In the genomic region with DNA sequence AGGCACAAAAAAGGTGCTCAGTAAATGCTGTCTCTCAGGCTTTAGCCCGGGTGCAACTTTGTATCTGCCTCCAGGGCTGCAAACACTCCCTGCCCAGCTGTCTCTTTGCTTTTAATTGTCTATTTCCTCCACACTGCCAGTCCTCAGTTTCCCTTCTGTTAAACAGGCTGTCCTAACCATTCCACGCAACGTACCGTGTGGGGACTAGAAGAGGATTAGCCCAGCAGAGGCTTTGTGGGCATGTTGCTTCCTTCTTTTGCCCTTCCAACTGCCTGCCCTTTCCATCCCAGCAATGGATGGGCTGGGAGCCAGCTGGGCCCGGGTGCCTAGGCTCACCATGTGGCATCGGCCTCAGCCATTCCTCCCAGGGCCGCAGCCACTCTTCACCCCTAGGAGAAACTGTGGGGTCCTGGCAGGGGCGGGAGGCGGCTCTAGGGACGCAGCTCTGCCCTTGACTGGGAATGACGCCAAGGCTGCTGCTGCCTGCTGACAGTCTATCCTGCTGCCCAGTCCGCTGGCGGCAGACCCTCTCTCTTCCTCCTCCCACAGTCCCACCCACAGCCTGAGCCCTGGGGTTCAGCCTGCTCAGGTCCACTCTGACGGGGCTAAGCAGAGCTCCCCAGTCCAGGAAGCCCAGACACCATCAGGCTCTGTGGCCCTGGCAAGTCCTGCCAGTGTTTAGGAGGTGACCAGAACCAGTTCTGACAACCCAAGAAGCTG, we compare ENCODE assay signal across 11 cellular contexts. TPM values are rescaled to one million over a fixed set of nuclear protein-coding genes. Genes with fewer than 3 reads are reported as not detected.
A peak's percentile ranks its signal among the peaks of the same experiment; 100 is the strongest.
DNase-seq lines count a peak whose midpoint lies in the region; ATAC-seq, FAIRE-seq and TF ChIP-seq lines count a peak whose summit lies in the region.
"Had no signal": no experiment of that assay in that cellular context is flagged by ENCODE, and none has a peak within 500 bp of the region (broad histone marks: within the 10 kb centered on the region; RNA-seq: fewer than 3 reads in every experiment).

No MANE protein-coding gene starts in this region.

- FAIRE-seq in RCC 7860 (lab: Jason Lieb, UNC) = no peak

- CTCF ChIA-PET in SK-N-SH (lab: Yijun Ruan, JAX) = interaction anchor here (0.9 to 3.4 kb wide), 6 partner anchors 10 to 90 kb away, joined by 3 to 11 read pairs (median 7); no protein-coding TSS in a partner anchor

- POLR2A ChIA-PET in SK-N-SH (lab: Yijun Ruan, JAX) = interaction anchor here (1.1 to 1.3 kb wide), 3 partner anchors 20 to 52 kb away, joined by 3 to 4 read pairs (median 3); no protein-coding TSS in a partner anchor

- peak overlapping the region; percentile 65 for H3K4me3 Mint-ChIP-seq in activated T-cell treated with anti-CD3 and anti-CD28 coated beads, Interleukin-2, amount 50 U/mL, for 24 hours
- no peak overlapping the region for H3K4me3 Mint-ChIP-seq in endodermal cell
- peak overlapping the region; percentile 90 to 93 for H3K4me3 Mint-ChIP-seq in stimulated activated naive B cell treated with anti-CD40 and anti-IgM and Interleukin-4, amounts not matched to agents 10 μg/mL and 1 μg/mL and 100 μg/mL, for 72 hours

- H4K20me1 ChIP-seq in SK-N-SH (ENCODE audit: insufficient read depth) = no peaks in the 10 kb centered on the region

- no peak overlapping the region for H2AFZ ChIP-seq in SK-N-SH (ENCODE audit: low read depth)
- H2AFZ ChIP-seq: parathyroid adenoma had no signal

- TF ChIP-seq RAD21 in SK-N-SH (IDR thresholded peaks at IDR 0.05; ENCODE audit: low read length) = no peak

- no peaks in the 10 kb centered on the region for H3K9me3 Mint-ChIP-seq in activated T-cell treated with anti-CD3 and anti-CD28 coated beads, Interleukin-2, amount 50 U/mL, for 24 hours
- H3K9me3 Mint-ChIP-seq in endodermal cell = no peaks in the 10 kb centered on the region
- no peaks in the 10 kb centered on the region for H3K9me3 Mint-ChIP-seq in stimulated activated naive B cell treated with anti-CD40 and anti-IgM and Interleukin-4, amounts not matched to agents 10 μg/mL and 1 μg/mL and 100 μg/mL, for 72 hours

- no peaks in the 10 kb centered on the region for H3K79me2 ChIP-seq in SK-N-SH (ENCODE audit: insufficient read depth)
- H3K79me2 ChIP-seq: parathyroid adenoma had no signal

- 56% methylated on average over 9 of the region's 14 CpGs for WGBS in SK-N-SH (ENCODE audit: low lambda C conversion rate)
- WGBS in endodermal cell (ENCODE audit: insufficient coverage in 1 of 2, insufficient read length in 1 of 2), 2 experiments = 94 to 96% methylated on average over 11 to 14 of the region's 14 CpGs

- H3K9me3 ChIP-seq in SK-N-SH = no peaks in the 10 kb centered on the region
- H3K9me3 ChIP-seq in endodermal cell (ENCODE audit: control insufficient read depth, low read length) = no peaks in the 10 kb centered on the region

- peaks cover 20% of the 10 kb centered on the region for H3K4me1 Mint-ChIP-seq in activated T-cell treated with anti-CD3 and anti-CD28 coated beads, Interleukin-2, amount 50 U/mL, for 24 hours (ENCODE audit: low read depth)
- H3K4me1 Mint-ChIP-seq in endodermal cell = peaks cover 31% of the 10 kb centered on the region
- H3K4me1 Mint-ChIP-seq in stimulated activated naive B cell treated with anti-CD40 and anti-IgM and Interleukin-4, amounts not matched to agents 10 μg/mL and 1 μg/mL and 100 μg/mL, for 72 hours = peaks cover 25 to 41% of the 10 kb centered on the region in 2 donors

- H3K4me2 ChIP-seq in SK-N-SH = no peak overlapping the region

- no peak for ATAC-seq in stimulated activated naive B cell treated with anti-CD40 and anti-IgM and Interleukin-4, amounts not matched to agents 10 μg/mL and 1 μg/mL and 100 μg/mL, for 72 hours (replicated peaks)

- peak; percentile 30 for DNase-seq in activated T-cell treated with anti-CD3 and anti-CD28 coated beads, Interleukin-2, amount 50 U/mL, for 24 hours
- no peak for DNase-seq in activated T-cell treated with anti-CD3 and anti-CD28 coated beads, Interleukin-2, amount 50 U/mL, for 1 hour
- DNase-seq in SK-N-SH (peak; percentile 79), endodermal cell (peak; percentile 55), RCC 7860 (ENCODE audit: low spot score) (no peak), HCEC 1CT (no peak), NCI-H510A (lab: John Stamatoyannopoulos, UW) (no peak)
- no peak for DNase-seq in stimulated activated naive B cell treated with anti-CD40 and anti-IgM and Interleukin-4, amounts not matched to agents 10 μg/mL and 1 μg/mL and 100 μg/mL, for 72 hours
- DNase-seq: NCI-H2029 had no signal

- H3K36me3 Mint-ChIP-seq in activated T-cell treated with anti-CD3 and anti-CD28 coated beads, Interleukin-2, amount 50 U/mL, for 24 hours (ENCODE audit: low read depth) = no peaks in the 10 kb centered on the region
- H3K36me3 Mint-ChIP-seq in endodermal cell (ENCODE audit: low read depth) = no peaks in the 10 kb centered on the region
- H3K36me3 Mint-ChIP-seq in stimulated activated naive B cell treated with anti-CD40 and anti-IgM and Interleukin-4, amounts not matched to agents 10 μg/mL and 1 μg/mL and 100 μg/mL, for 72 hours = peaks cover 2 to 10% of the 10 kb centered on the region in 2 donors

- H3F3A ChIP-seq in SK-N-SH (replicated peaks; ENCODE audit: insufficient read depth) = no peaks in the 10 kb centered on the region

- H3K4me1 ChIP-seq in SK-N-SH (ENCODE audit: control insufficient read depth in 1 of 2, insufficient read depth in 2 of 2, low read depth in 1 of 2, low read length in 1 of 2) (peaks cover 0 to 37% of the 10 kb centered on the region in 2 experiments; a peak in 1 of 4 replicates), endodermal cell (ENCODE audit: control insufficient read depth, insufficient read depth, low read length) (peaks cover 25% of the 10 kb centered on the region)
- H3K4me1 ChIP-seq: parathyroid adenoma had no signal

- no peaks in the 10 kb centered on the region for H3K27me3 ChIP-seq in SK-N-SH (ENCODE audit: insufficient read depth)
- H3K27me3 ChIP-seq in endodermal cell (ENCODE audit: control insufficient read depth, insufficient read depth, low read length, poor library complexity, severe bottlenecking) = no peaks in the 10 kb centered on the region

- TF ChIP-seq EP300 in SK-N-SH (IDR thresholded peaks at IDR 0.05; ENCODE audit: borderline replicate concordance in 1 of 2, low read depth in 1 of 2, low read length in 1 of 2) = no peak

- H3K27ac ChIP-seq in SK-N-SH (ENCODE audit: low read depth in 2 of 2, low read length in 1 of 2) = peak overlapping the region in 1 of 2 experiments; percentile 48; a peak in 2 of 4 replicates
- no peak overlapping the region for H3K27ac ChIP-seq in endodermal cell (ENCODE audit: low read depth, low read length)
- H3K27ac ChIP-seq: parathyroid adenoma, VCaP had no signal

- peak overlapping the region; percentile 82 for H3K27ac Mint-ChIP-seq in activated T-cell treated with anti-CD3 and anti-CD28 coated beads, Interleukin-2, amount 50 U/mL, for 24 hours
- H3K27ac Mint-ChIP-seq in endodermal cell = peak overlapping the region; percentile 40
- peak overlapping the region; percentile 95 for H3K27ac Mint-ChIP-seq in stimulated activated naive B cell treated with anti-CD40 and anti-IgM and Interleukin-4, amounts not matched to agents 10 μg/mL and 1 μg/mL and 100 μg/mL, for 72 hours

- H3K27me3 Mint-ChIP-seq in activated T-cell treated with anti-CD3 and anti-CD28 coated beads, Interleukin-2, amount 50 U/mL, for 24 hours = no peaks in the 10 kb centered on the region
- H3K27me3 Mint-ChIP-seq in endodermal cell (ENCODE audit: insufficient read depth) = peaks cover 24% of the 10 kb centered on the region
- no peaks in the 10 kb centered on the region for H3K27me3 Mint-ChIP-seq in stimulated activated naive B cell treated with anti-CD40 and anti-IgM and Interleukin-4, amounts not matched to agents 10 μg/mL and 1 μg/mL and 100 μg/mL, for 72 hours

- H3K36me3 ChIP-seq in SK-N-SH (replicated peaks in 1 of 2; ENCODE audit: control insufficient read depth in 1 of 2, insufficient read depth in 2 of 2, low read length in 1 of 2) (no peaks in the 10 kb centered on the region), endodermal cell (ENCODE audit: control insufficient read depth, insufficient read depth, low read length) (no peaks in the 10 kb centered on the region)

- TF ChIP-seq CTCF in SK-N-SH (IDR thresholded peaks at IDR 0.05) = no peak
- TF ChIP-seq CTCF in endodermal cell (conservative IDR thresholded peaks at IDR 0.05) = no peak

- H3K4me3 ChIP-seq in SK-N-SH (ENCODE audit: low read depth in 2 of 2, low read length in 1 of 2) (no peak overlapping the region), endodermal cell (ENCODE audit: low read length) (no peak overlapping the region)

- H3K9me2 ChIP-seq in SK-N-SH = no peaks in the 10 kb centered on the region

- H3K9ac ChIP-seq in SK-N-SH (no peak overlapping the region), endodermal cell (ENCODE audit: extremely low read depth, low read length, poor library complexity, severe bottlenecking) (no peak overlapping the region)
- H3K9ac ChIP-seq: parathyroid adenoma had no signal

TF ChIP-seq in SK-N-SH, 30 proteins besides CTCF, POLR2A, EP300 and RAD21 (continues in another document):
- TF ChIP-seq TAF1 (IDR thresholded peaks at IDR 0.05; ENCODE audit: borderline replicate concordance, low read depth, low read length) (no peak), SMC3 (IDR thresholded peaks at IDR 0.05; ENCODE audit: low read depth, low read length) (no peak), FOXM1 (IDR thresholded peaks at IDR 0.05; ENCODE audit: low read depth) (no peak), FOXJ3 (CRISPR knock-in tag; IDR thresholded peaks at IDR 0.05) (no peak), NRF1 (IDR thresholded peaks at IDR 0.05; ENCODE audit: low read depth, low read length) (no peak), TEAD4 (IDR thresholded peaks at IDR 0.05; ENCODE audit: borderline replicate concordance, insufficient read depth) (no peak), MXI1 (IDR thresholded peaks at IDR 0.05; ENCODE audit: low read depth, low read length) (no peak), MEF2A (IDR thresholded peaks at IDR 0.05; ENCODE audit: borderline replicate concordance, low read depth) (no peak), USF2 (IDR thresholded peaks at IDR 0.05; ENCODE audit: borderline replicate concordance, low read depth, low read length) (no peak)

RNA-seq across cellular contexts. Expression of gene LRP8, which starts 40.6 kb away (rescaled TPM):
- 19.9 and 24.9 TPM in 2 replicates for polyA plus RNA-seq in SK-N-SH (2012; rRNA removed)
- polyA plus RNA-seq in SK-N-SH (2012; cell fraction: cytosol; rRNA removed) = 9.2 and 17.3 TPM in 2 replicates
- polyA plus RNA-seq in SK-N-SH (2012; cell fraction: nucleus; rRNA removed) = 55.4 and 62.4 TPM in 2 replicates
- total RNA-seq in endodermal cell = 10 to 100 TPM; 29.1 to 39.6 TPM
- 35.6 TPM for polyA plus RNA-seq in endodermal cell (2013, experiment 1 of 2)
- polyA plus RNA-seq in endodermal cell (2013, experiment 2 of 2) = 29.0 TPM

Comparison
In these comparisons a context has a peak if more than half of its experiments do, and no peak if none do; other contexts are left out.
1. DNase-seq: peak in activated T-cell treated with anti-CD3 and anti-CD28 coated beads, Interleukin-2, amount 50 U/mL, for 24 hours (single experiment), SK-N-SH (single experiment) and endodermal cell (single experiment); none in activated T-cell treated with anti-CD3 and anti-CD28 coated beads, Interleukin-2, amount 50 U/mL, for 1 hour (single experiment), stimulated activated naive B cell treated with anti-CD40 and anti-IgM and Interleukin-4, amounts not matched to agents 10 μg/mL and 1 μg/mL and 100 μg/mL, for 72 hours (single experiment), RCC 7860 (single experiment), HCEC 1CT (single experiment) and NCI-H510A (single experiment).
2. H3K27ac Mint-ChIP-seq: peak in every context shown above with its lines; median percentile 95 in stimulated activated naive B cell treated with anti-CD40 and anti-IgM and Interleukin-4, amounts not matched to agents 10 μg/mL and 1 μg/mL and 100 μg/mL, for 72 hours; 82 in activated T-cell treated with anti-CD3 and anti-CD28 coated beads, Interleukin-2, amount 50 U/mL, for 24 hours; 40 in endodermal cell.